Comparison of ENCODE assay signal across 26 cellular contexts in the genomic region with DNA sequence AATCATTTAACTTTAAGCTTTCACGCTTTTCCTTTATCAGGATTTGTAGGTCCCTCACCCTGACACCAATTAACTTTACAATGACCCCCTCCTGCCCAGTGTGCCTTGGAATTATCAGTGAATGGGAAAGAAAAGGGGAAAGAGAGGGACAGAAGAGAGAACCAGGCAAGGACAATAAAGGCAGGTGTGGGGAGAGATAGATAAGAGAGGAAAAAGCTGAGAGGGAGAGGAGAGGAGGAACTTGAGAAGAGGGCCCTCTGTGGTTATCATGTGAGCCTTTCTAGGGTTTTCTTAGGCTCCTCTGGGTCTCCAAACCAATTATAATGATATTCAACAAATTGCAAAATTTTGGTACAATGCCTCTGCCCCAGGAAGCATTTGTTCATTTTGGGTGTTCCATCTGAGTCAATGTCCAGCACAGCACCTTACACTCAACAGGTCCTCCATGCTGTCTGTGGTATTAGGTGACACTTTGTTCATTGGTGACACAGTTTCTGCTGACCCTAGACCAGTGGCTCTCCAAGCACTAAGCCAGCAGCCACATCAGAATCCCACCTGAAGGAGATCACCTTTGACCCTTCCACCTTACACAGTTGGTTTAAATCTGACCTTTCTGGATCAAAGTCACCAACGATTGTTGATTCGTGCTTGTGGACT. TPM values are rescaled to one million over a fixed set of nuclear protein-coding genes. Genes with fewer than 3 reads are reported as not detected.
A peak's percentile ranks its signal among the peaks of the same experiment; 100 is the strongest.
DNase-seq lines count a peak whose midpoint lies in the region; ATAC-seq and TF ChIP-seq lines count a peak whose summit lies in the region.
"Had no signal": no experiment of that assay in that cellular context is flagged by ENCODE, and none has a peak within 500 bp of the region (broad histone marks: within the 10 kb centered on the region; RNA-seq: fewer than 3 reads in every experiment).

No MANE protein-coding gene starts in this region.

- intact Hi-C loops in ascending aorta (cut with DNase I) (no loop called here), tibial artery (cut with DNase I; ENCODE audit: low total_unique reads) (no loop called here), PC-9 (cut with micrococcal nuclease; ENCODE audit: unreplicated experiment) (no loop called here)

- H3K79me2 ChIP-seq in GM23338 (replicated peaks; ENCODE audit: insufficient read depth): no peaks in the 10 kb centered on the region
- no peaks in the 10 kb centered on the region for H3K79me2 ChIP-seq in PC-9 (ENCODE audit: low read depth)
- H3K79me2 ChIP-seq in smooth muscle cell (ENCODE audit: low read depth): no peaks in the 10 kb centered on the region

- POLR2A ChIA-PET in PC-9 (lab: Charles Lee; ENCODE audit: unreplicated experiment): no interaction called here

- TF ChIP-seq CTCF in GM23338 (conservative IDR thresholded peaks at IDR 0.05; ENCODE audit: low read depth in 2 of 2) (no peak), ascending aorta (IDR thresholded peaks at IDR 0.05) (no peak), tibial artery (IDR thresholded peaks at IDR 0.05) (no peak), PC-9 (conservative IDR thresholded peaks at IDR 0.05) (no peak), smooth muscle cell (IDR thresholded peaks at IDR 0.05; ENCODE audit: borderline replicate concordance, insufficient read depth, poor library complexity, severe bottlenecking) (no peak)

- H3K4me3 ChIP-seq in GM23338: no peak overlapping the region
- H3K4me3 ChIP-seq in ascending aorta: no peak overlapping the region
- H3K4me3 ChIP-seq in muscle layer of colon (ENCODE audit: low read depth in 1 of 2, low read length in 2 of 2): no peak overlapping the region
- no peak overlapping the region for H3K4me3 ChIP-seq in tibial artery
- H3K4me3 ChIP-seq in PC-9: no peak overlapping the region
- H3K4me3 ChIP-seq in smooth muscle cell: no peak overlapping the region
- H3K4me3 ChIP-seq: BLaER1, GM12878, SJSA1 had no signal

- H3K9me2 ChIP-seq in GM23338 (ENCODE audit: insufficient read depth) (no peaks in the 10 kb centered on the region), PC-9 (ENCODE audit: insufficient read depth) (no peaks in the 10 kb centered on the region; the same call in 1 of the 2 replicates)

- H3K9me3 Mint-ChIP-seq in GM23338: no peaks in the 10 kb centered on the region; the same call in 2 of the 3 replicates
- H3K9me3 Mint-ChIP-seq: CD4-positive, alpha-beta T cell had no signal

- H3K4me1 Mint-ChIP-seq in GM23338: peaks cover 6% of the 10 kb centered on the region

- no peak overlapping the region for H3K27ac ChIP-seq in GM23338 (ENCODE audit: low read depth)
- peak overlapping the region; percentile 6 to 24 for H3K27ac ChIP-seq in ascending aorta
- H3K27ac ChIP-seq in muscle layer of colon (ENCODE audit: low read depth, low read length): peak overlapping the region; percentile 67
- H3K27ac ChIP-seq in tibial artery: peak overlapping the region; percentile 24 to 61
- no peak overlapping the region for H3K27ac ChIP-seq in PC-9
- no peak overlapping the region for H3K27ac ChIP-seq in smooth muscle cell (ENCODE audit: low read depth)
- H3K27ac ChIP-seq: 22Rv1, BLaER1, SJSA1 had no signal

- BruUV-seq in PC-9 (replicated peaks; lab: Mats Ljungman, UMichigan): no TSS peak

- CTCF ChIA-PET in PC-9 (lab: Charles Lee): no interaction called here

- ATAC-seq in GM23338: peak; percentile 48; the same call in 2 of the 3 replicates
- ATAC-seq in HG02798 (IDR thresholded peaks at IDR 0.05; ENCODE audit: poor library complexity, unreplicated experiment): no peak
- ATAC-seq: GM12878, HCT116, Right ventricle myocardium inferior had no signal

- no peaks in the 10 kb centered on the region for H3K36me3 Mint-ChIP-seq in GM23338 (ENCODE audit: low read depth)

- H3K4me3 Mint-ChIP-seq in GM23338: no peak overlapping the region
- H3K4me3 Mint-ChIP-seq: CD4-positive, alpha-beta T cell had no signal

- H4K20me1 ChIP-seq in GM23338 (replicated peaks; ENCODE audit: insufficient read depth) (no peaks in the 10 kb centered on the region), PC-9 (ENCODE audit: insufficient read depth) (no peaks in the 10 kb centered on the region), smooth muscle cell (ENCODE audit: low read depth) (no peaks in the 10 kb centered on the region)
- H4K20me1 ChIP-seq: BLaER1 had no signal

- H3K27me3 ChIP-seq in GM23338 (ENCODE audit: insufficient read depth) (no peaks in the 10 kb centered on the region), ascending aorta (no peaks in the 10 kb centered on the region), muscle layer of colon (ENCODE audit: control insufficient read depth in 1 of 2, insufficient read depth in 2 of 2, low read length in 2 of 2) (no peaks in the 10 kb centered on the region), tibial artery (no peaks in the 10 kb centered on the region), PC-9 (ENCODE audit: insufficient read depth, low read depth) (no peaks in the 10 kb centered on the region), smooth muscle cell (ENCODE audit: low read depth) (no peaks in the 10 kb centered on the region)
- H3K27me3 ChIP-seq: BLaER1, SJSA1 had no signal

- 82% methylated on average over 3 of the region's 3 CpGs for WGBS in smooth muscle cell (ENCODE audit: low lambda C conversion rate)

- H3K27me3 Mint-ChIP-seq in GM23338 (ENCODE audit: insufficient read depth, low read depth, poor library complexity): no peaks in the 10 kb centered on the region
- H3K27me3 Mint-ChIP-seq: CD4-positive, alpha-beta T cell had no signal

- no peaks in the 10 kb centered on the region for H3K36me3 ChIP-seq in GM23338 (ENCODE audit: insufficient read depth)
- no peaks in the 10 kb centered on the region for H3K36me3 ChIP-seq in ascending aorta
- H3K36me3 ChIP-seq in muscle layer of colon (ENCODE audit: insufficient read depth, low read length): no peaks in the 10 kb centered on the region
- H3K36me3 ChIP-seq in tibial artery: no peaks in the 10 kb centered on the region
- 0 out of 2 replicates have a peak, but pooled peaks cover 3% of the 10 kb centered on the region for H3K36me3 ChIP-seq in PC-9 (ENCODE audit: low read depth)
- no peaks in the 10 kb centered on the region for H3K36me3 ChIP-seq in smooth muscle cell (ENCODE audit: low read depth)
- H3K36me3 ChIP-seq: BLaER1, SJSA1 had no signal

- no peaks in the 10 kb centered on the region for H3K9me3 ChIP-seq in ascending aorta
- no peaks in the 10 kb centered on the region for H3K9me3 ChIP-seq in muscle layer of colon (ENCODE audit: low read length)
- no peaks in the 10 kb centered on the region for H3K9me3 ChIP-seq in tibial artery
- no peaks in the 10 kb centered on the region for H3K9me3 ChIP-seq in PC-9 (ENCODE audit: insufficient read depth, low read depth)
- H3K9me3 ChIP-seq in smooth muscle cell (replicated peaks; ENCODE audit: low read depth): peaks cover 3% of the 10 kb centered on the region
- H3K9me3 ChIP-seq: BLaER1, SJSA1 had no signal

- H3K4me2 ChIP-seq in GM23338: no peak overlapping the region
- no peak overlapping the region for H3K4me2 ChIP-seq in PC-9
- no peak overlapping the region for H3K4me2 ChIP-seq in smooth muscle cell
- H3K4me2 ChIP-seq: BLaER1 had no signal

- no peak overlapping the region for H3K27ac Mint-ChIP-seq in GM23338
- H3K27ac Mint-ChIP-seq: CD4-positive, alpha-beta T cell had no signal

- no peaks in the 10 kb centered on the region for H3F3A ChIP-seq in GM23338 (replicated peaks; ENCODE audit: low read depth)
- no peaks in the 10 kb centered on the region for H3F3A ChIP-seq in PC-9 (ENCODE audit: insufficient read depth, low read depth)
- no peaks in the 10 kb centered on the region for H3F3A ChIP-seq in smooth muscle cell (ENCODE audit: low read depth)

- no peaks in the 10 kb centered on the region for H3K4me1 ChIP-seq in GM23338 (ENCODE audit: insufficient read depth)
- H3K4me1 ChIP-seq in ascending aorta: peaks cover 0 to 10% of the 10 kb centered on the region in 2 donors
- H3K4me1 ChIP-seq in muscle layer of colon (ENCODE audit: insufficient read depth, low read length): peaks cover 41% of the 10 kb centered on the region
- H3K4me1 ChIP-seq in tibial artery: peaks cover 0 to 16% (median 6%) of the 10 kb centered on the region in 4 donors
- H3K4me1 ChIP-seq in PC-9 (replicated peaks; ENCODE audit: insufficient read depth): no peaks in the 10 kb centered on the region
- H3K4me1 ChIP-seq in smooth muscle cell (ENCODE audit: low read depth): peaks cover 13% of the 10 kb centered on the region
- H3K4me1 ChIP-seq: BLaER1, SJSA1 had no signal

- H2AFZ ChIP-seq in GM23338 (0 out of 2 replicates have a peak overlapping the region, but pooled peaks have one; percentile 28), PC-9 (no peak overlapping the region), smooth muscle cell (ENCODE audit: low read depth) (no peak overlapping the region)

- DNase-seq in GM23338 (ENCODE audit: low spot score) (no peak), ascending aorta (ENCODE audit: low spot score in 2 of 2) (no peak), tibial artery (no peak), EL (no peak), PC-9 (no peak), smooth muscle cell (lab: John Stamatoyannopoulos, UW; ENCODE audit: unreplicated experiment) (no peak)
- DNase-seq: ACHN; CD4-positive, alpha-beta T cell; COR-L47; DMS79; GOT3; NCI-H1092; NCI-H1436; NCI-H1930; NCI-H226; NCI-H524; NCI-H774 had no signal

- H3K9ac ChIP-seq in muscle layer of colon (ENCODE audit: low read length): no peak overlapping the region
- no peak overlapping the region for H3K9ac ChIP-seq in smooth muscle cell (ENCODE audit: low read depth)
- H3K9ac ChIP-seq: BLaER1 had no signal

TF ChIP-seq in GM23338, 12 proteins besides CTCF, POLR2A, EP300 and RAD21 (continues in another document):
- TF ChIP-seq NANOG (IDR thresholded peaks at IDR 0.05; ENCODE audit: borderline replicate concordance) (no peak), EZH2phosphoT487 (IDR thresholded peaks at IDR 0.05; ENCODE audit: unreplicated experiment) (no peak)
- TF ChIP-seq, protein P1, sequence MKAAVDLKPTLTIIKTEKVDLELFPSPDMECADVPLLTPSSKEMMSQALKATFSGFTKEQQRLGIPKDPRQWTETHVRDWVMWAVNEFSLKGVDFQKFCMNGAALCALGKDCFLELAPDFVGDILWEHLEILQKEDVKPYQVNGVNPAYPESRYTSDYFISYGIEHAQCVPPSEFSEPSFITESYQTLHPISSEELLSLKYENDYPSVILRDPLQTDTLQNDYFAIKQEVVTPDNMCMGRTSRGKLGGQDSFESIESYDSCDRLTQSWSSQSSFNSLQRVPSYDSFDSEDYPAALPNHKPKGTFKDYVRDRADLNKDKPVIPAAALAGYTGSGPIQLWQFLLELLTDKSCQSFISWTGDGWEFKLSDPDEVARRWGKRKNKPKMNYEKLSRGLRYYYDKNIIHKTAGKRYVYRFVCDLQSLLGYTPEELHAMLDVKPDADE (IDR thresholded peaks at IDR 0.05): no peak

RNA-seq across cellular contexts. Expression of a gene that starts 14.2 kb away (rescaled TPM):
- not detected in 2 replicates for total RNA-seq in GM23338 (2014; rRNA removed; shearing (Covaris generic))
- polyA plus RNA-seq in GM23338 (2016; fragmentation: Nextera tagmentation; extraction: Ambion mirVana) (not detected in 2 replicates), smooth muscle cell (0.40 and 0.59 TPM in 2 replicates)
- total RNA-seq in ascending aorta (not detected), PC-9 (2021) (not detected in 2 replicates), smooth muscle cell (not detected in 2 replicates)
- total RNA-seq: CD4-positive, alpha-beta T cell; GM12878; OCI-LY7; Right ventricle myocardium inferior had no signal

RNA-seq across cellular contexts. Expression of a gene that starts 34.1 kb away (rescaled TPM):
- 11.2 and 14.1 TPM in 2 replicates for total RNA-seq in GM23338 (2014; rRNA removed; shearing (Covaris generic))
- 5.5 and 9.8 TPM in 2 replicates for polyA plus RNA-seq in GM23338 (2016; fragmentation: Nextera tagmentation; extraction: Ambion mirVana)
- 45.1 TPM for total RNA-seq in ascending aorta
- 51.5 and 51.7 TPM in 2 replicates for total RNA-seq in PC-9 (2021)
- 11.1 and 13.7 TPM in 2 replicates for total RNA-seq in smooth muscle cell
- polyA plus RNA-seq in smooth muscle cell: 6.9 and 9.1 TPM in 2 replicates

Comparison
In these comparisons a context has a peak if more than half of its experiments do, and no peak if none do; other contexts are left out.
1. H3K27ac ChIP-seq: peak in ascending aorta (2 of 2), muscle layer of colon (single experiment) and tibial artery (2 of 2); none in GM23338 (single experiment), PC-9 (single experiment) and smooth muscle cell (single experiment).